In genomic region chr13:87498681-87499080, GRCh38 we compare ENCODE assay signal across 15 cellular contexts.
DNase-seq lines count a peak whose midpoint lies in the region; ATAC-seq and TF ChIP-seq lines count a peak whose summit lies in the region.
"Had no signal": no experiment of that assay in that cellular context is flagged by ENCODE, and none has a peak within 500 bp of the region (broad histone marks: within the 10 kb centered on the region; RNA-seq: fewer than 3 reads in every experiment).

No MANE protein-coding gene starts in this region.

- DNase-seq in SIG-M5 treated with dmso at 0.1 percent for 504 hours (lab: John Stamatoyannopoulos, UW; ENCODE audit: unreplicated experiment) (peak; percentile 36), SIG-M5 (lab: John Stamatoyannopoulos, UW) (no peak), SK-MEL-5 (ENCODE audit: low read depth, low spot score) (peak; percentile 26), fibroblast of pulmonary artery (ENCODE audit: low read depth) (peak; percentile 1), superior temporal gyrus (ENCODE audit: extremely low spot score) (peak; percentile 24), type B pancreatic cell (ENCODE audit: extremely low spot score, unreplicated experiment) (no peak)
- no peak for DNase-seq in stimulated activated CD4-positive, alpha-beta T cell treated with anti-CD3 and anti-CD28 coated beads, Interleukin-15, amount 100 ng/mL, for 24 hours
- DNase-seq: activated T-cell treated with anti-CD3 and anti-CD28 coated beads, Interleukin-2, amount 50 U/mL, for 24 hours; amygdala; glutamatergic neuron; NCI-H1436; NCI-H524; uterus had no signal

- no peak for ATAC-seq in HG02852 (IDR thresholded peaks at IDR 0.05; ENCODE audit: unreplicated experiment)
- ATAC-seq: left lobe of liver had no signal

- H3K4me3 ChIP-seq in fibroblast of pulmonary artery (replicated peaks; ENCODE audit: low read depth, low read length) = no peak overlapping the region
- H3K4me3 ChIP-seq: uterus had no signal

- no peak overlapping the region for H3K4me3 Mint-ChIP-seq in type B pancreatic cell
- H3K4me3 Mint-ChIP-seq: activated T-cell treated with anti-CD3 and anti-CD28 coated beads, Interleukin-2, amount 50 U/mL, for 24 hours had no signal

- no peak overlapping the region for H3K27ac Mint-ChIP-seq in type B pancreatic cell
- H3K27ac Mint-ChIP-seq: activated T-cell treated with anti-CD3 and anti-CD28 coated beads, Interleukin-2, amount 50 U/mL, for 24 hours had no signal

- H3K9me3 Mint-ChIP-seq in type B pancreatic cell = no peaks in the 10 kb centered on the region

- H3K4me1 Mint-ChIP-seq in type B pancreatic cell (ENCODE audit: unreplicated experiment) = no peaks in the 10 kb centered on the region

- no peaks in the 10 kb centered on the region for H3K36me3 Mint-ChIP-seq in type B pancreatic cell

- TF ChIP-seq CTCF in fibroblast of pulmonary artery (IDR thresholded peaks at IDR 0.05; ENCODE audit: low read length, missing control alignments) = no peak
- no peak for TF ChIP-seq CTCF in type B pancreatic cell (conservative IDR thresholded peaks at IDR 0.05)

- H3K27me3 Mint-ChIP-seq in type B pancreatic cell = no peaks in the 10 kb centered on the region
- H3K27me3 Mint-ChIP-seq: activated T-cell treated with anti-CD3 and anti-CD28 coated beads, Interleukin-2, amount 50 U/mL, for 24 hours had no signal

- in situ Hi-C loops in SK-MEL-5 (cut with HindIII; ENCODE audit: low pct_unique_long_range_greater_than_20kb, low sequenced_read_pairs) = no loop called here

Comparison
In these comparisons a context has a peak if more than half of its experiments do, and no peak if none do; other contexts are left out.
1. DNase-seq: peak in SIG-M5 treated with dmso at 0.1 percent for 504 hours (single experiment), SK-MEL-5 (single experiment), fibroblast of pulmonary artery (single experiment) and superior temporal gyrus (single experiment); none in SIG-M5 (single experiment), type B pancreatic cell (single experiment) and stimulated activated CD4-positive, alpha-beta T cell treated with anti-CD3 and anti-CD28 coated beads, Interleukin-15, amount 100 ng/mL, for 24 hours (single experiment).